10 cellular contexts compared by ENCODE assay signal in genomic region chr10:125035136-125035535, GRCh38.
DNase-seq lines count a peak whose midpoint lies in the region; TF ChIP-seq lines count a peak whose summit lies in the region.
"Had no signal": no experiment of that assay in that cellular context is flagged by ENCODE, and none has a peak within 500 bp of the region (broad histone marks: within the 10 kb centered on the region; RNA-seq: fewer than 3 reads in every experiment).

No MANE protein-coding gene starts in this region.

- DNase-seq in AG20443 (ENCODE audit: low spot score) (peak; percentile 48), NCI-H226 (peak; percentile 2), dedifferentiated amniotic fluid mesenchymal stem cell (ENCODE audit: extremely low spot score) (peak; percentile 86), myocyte (ENCODE audit: low read depth) (peak; percentile 75), ecto neural progenitor cell (ENCODE audit: low spot score) (no peak), GM13977 (ENCODE audit: low spot score) (no peak)
- DNase-seq in stimulated activated CD8-positive, alpha-beta memory T cell treated with anti-CD3 and anti-CD28 coated beads, Interleukin-4, amount 100 ng/mL, for 48 hours = no peak
- DNase-seq in NK-92 treated with Interleukin-12 subunit alpha and Interleukin-12 subunit beta, amount 100 ng/mL, for 24 hours (lab: John Stamatoyannopoulos, UW) = no peak
- DNase-seq: activated CD4-positive, alpha-beta T cell treated with anti-CD3 and anti-CD28 coated beads, Interleukin-2, amount 10 ng/mL, durations not matched to agents 7 days and 5 days; activated naive CD8-positive, alpha-beta T cell treated with anti-CD3 and anti-CD28 coated beads, Interleukin-2, amount 10 ng/mL, durations not matched to agents 7 days and 5 days had no signal

- TF ChIP-seq CTCF in GM13977 (IDR thresholded peaks at IDR 0.05; ENCODE audit: extremely low read depth, insufficient read depth, missing control alignments) = no peak

- in situ Hi-C loops in GM13977 (cut with MboI; ENCODE audit: low pct_unique_long_range_greater_than_20kb, low sequenced_read_pairs, unreplicated experiment) = no loop called here

Comparison
In these comparisons a context has a peak if more than half of its experiments do, and no peak if none do; other contexts are left out.
1. DNase-seq: peak in AG20443 (single experiment), NCI-H226 (single experiment), dedifferentiated amniotic fluid mesenchymal stem cell (single experiment) and myocyte (single experiment); none in stimulated activated CD8-positive, alpha-beta memory T cell treated with anti-CD3 and anti-CD28 coated beads, Interleukin-4, amount 100 ng/mL, for 48 hours (single experiment), NK-92 treated with Interleukin-12 subunit alpha and Interleukin-12 subunit beta, amount 100 ng/mL, for 24 hours (single experiment), ecto neural progenitor cell (single experiment) and GM13977 (single experiment).